In genomic region chr20:23386304-23387117, GRCh38 we compare ENCODE assay signal across 1 cellular context.
A peak's percentile ranks its signal among the peaks of the same experiment; 100 is the strongest.
TF ChIP-seq lines count a peak whose summit lies in the region.

No MANE protein-coding gene starts in this region.

TF ChIP-seq in HepG2, 621 proteins besides CTCF, POLR2A, EP300 and RAD21 (continues in another document):
- TF ChIP-seq ZNF317 (CRISPR knock-in tag; IDR thresholded peaks at IDR 0.05), result peak; percentile 70; the same call in 1 of the 2 replicates
- no peak for TF ChIP-seq E2F5 (CRISPR knock-in tag; conservative IDR thresholded peaks at IDR 0.05)
- 0 out of 2 replicates have a peak, but pooled peaks have one; percentile 33 for TF ChIP-seq ZHX2 (IDR thresholded peaks at IDR 0.05; ENCODE audit: low read depth)
- TF ChIP-seq ZHX2 (CRISPR knock-in tag; IDR thresholded peaks at IDR 0.05; ENCODE audit: borderline replicate concordance), result peak; percentile 69; the same call in 1 of the 2 replicates
- TF ChIP-seq ZNF281 (CRISPR knock-in tag; IDR thresholded peaks at IDR 0.05; ENCODE audit: borderline replicate concordance), result peak; percentile 76
- peak; percentile 82 for TF ChIP-seq SAP130 (CRISPR knock-in tag; IDR thresholded peaks at IDR 0.05; ENCODE audit: low read depth)
- TF ChIP-seq ZNF296 (CRISPR knock-in tag; conservative IDR thresholded peaks at IDR 0.05), result no peak
- peak; percentile 79 for TF ChIP-seq KDM6A (CRISPR knock-in tag; IDR thresholded peaks at IDR 0.05; ENCODE audit: low read depth)
- TF ChIP-seq FOSL2 (CRISPR knock-in tag; IDR thresholded peaks at IDR 0.05), result peak; percentile 68
- no peak for TF ChIP-seq CBFB (CRISPR knock-in tag; IDR thresholded peaks at IDR 0.05)
- peak; percentile 64; the same call in 1 of the 2 replicates for TF ChIP-seq SALL1 (CRISPR knock-in tag; IDR thresholded peaks at IDR 0.05)
- TF ChIP-seq ZBTB21 (CRISPR knock-in tag; IDR thresholded peaks at IDR 0.05), result 0 out of 2 replicates have a peak, but pooled peaks have one; percentile 14
- no peak for TF ChIP-seq XRCC5 (optimal IDR thresholded peaks at IDR 0.05; ENCODE audit: low read length)
- peak in 1 of 2 experiments; percentile 26; a peak in 1 of 4 replicates for TF ChIP-seq ATF4 (CRISPR knock-in tag; IDR thresholded peaks at IDR 0.05)
- TF ChIP-seq KAT8 (CRISPR knock-in tag; IDR thresholded peaks at IDR 0.05), result peak; percentile 75
- peak; percentile 22; the same call in 1 of the 2 replicates for TF ChIP-seq TFAP4 (IDR thresholded peaks at IDR 0.05; ENCODE audit: borderline replicate concordance, low read depth)
- TF ChIP-seq ZNF652 (CRISPR knock-in tag; IDR thresholded peaks at IDR 0.05; ENCODE audit: borderline replicate concordance, low read depth), result 0 out of 2 replicates have a peak, but pooled peaks have one; percentile 13
- peak; percentile 62 for TF ChIP-seq SOX5 (CRISPR knock-in tag; IDR thresholded peaks at IDR 0.05; ENCODE audit: borderline replicate concordance)
- 0 out of 2 replicates have a peak, but pooled peaks have one; percentile 28 for TF ChIP-seq ZNF354B (CRISPR knock-in tag; IDR thresholded peaks at IDR 0.05)
- TF ChIP-seq TCF7L2 (IDR thresholded peaks at IDR 0.05; ENCODE audit: low read depth, low read length), result no peak
- TF ChIP-seq HOMEZ (CRISPR knock-in tag; IDR thresholded peaks at IDR 0.05; ENCODE audit: low read depth), result peak; percentile 64; the same call in 1 of the 2 replicates
- peak; percentile 86 for TF ChIP-seq ERF (CRISPR knock-in tag; IDR thresholded peaks at IDR 0.05)
- peak; percentile 48 for TF ChIP-seq TBL1XR1 (IDR thresholded peaks at IDR 0.05; ENCODE audit: borderline replicate concordance, low read length, partially characterized antibody)
- TF ChIP-seq FOXA3 (CRISPR knock-in tag; IDR thresholded peaks at IDR 0.05), result peak; percentile 97
- TF ChIP-seq SMARCE1 (IDR thresholded peaks at IDR 0.05; ENCODE audit: borderline replicate concordance), result no peak
- peak in 1 of 2 experiments; percentile 63; a peak in 1 of 4 replicates for TF ChIP-seq KLF16 (CRISPR knock-in tag; IDR thresholded peaks at IDR 0.05)
- no peak for TF ChIP-seq TFDP1 (CRISPR knock-in tag; IDR thresholded peaks at IDR 0.05; ENCODE audit: borderline replicate concordance)
- peak; percentile 68 for TF ChIP-seq CREM (IDR thresholded peaks at IDR 0.05)
- TF ChIP-seq CREM (CRISPR knock-in tag; IDR thresholded peaks at IDR 0.05), result no peak
- TF ChIP-seq RFXANK (CRISPR knock-in tag; IDR thresholded peaks at IDR 0.05), result no peak
- no peak for TF ChIP-seq KLF15 (CRISPR knock-in tag; IDR thresholded peaks at IDR 0.05; ENCODE audit: borderline replicate concordance)
- peak; percentile 69; the same call in 1 of the 2 replicates for TF ChIP-seq ETV5 (CRISPR knock-in tag; IDR thresholded peaks at IDR 0.05; ENCODE audit: borderline replicate concordance)
- TF ChIP-seq TFE3 (CRISPR knock-in tag; IDR thresholded peaks at IDR 0.05), result 0 out of 2 replicates have a peak, but pooled peaks have one; percentile 26
- 0 out of 4 replicates have a peak, but pooled peaks of 1 of the 2 experiments have one; percentile 8 for TF ChIP-seq MAFK (conservative IDR thresholded peaks at IDR 0.05 in 1 of 2, IDR thresholded peaks at IDR 0.05 in 1 of 2; ENCODE audit: low read length in 2 of 2)
- TF ChIP-seq IRF2 (CRISPR knock-in tag; IDR thresholded peaks at IDR 0.05), result peak; percentile 70; the same call in 1 of the 2 replicates
- peak; percentile 84; the same call in 1 of the 2 replicates for TF ChIP-seq ZNF614 (CRISPR knock-in tag; IDR thresholded peaks at IDR 0.05; ENCODE audit: borderline replicate concordance)
- peak; percentile 74; the same call in 1 of the 2 replicates for TF ChIP-seq HMG20A (CRISPR knock-in tag; IDR thresholded peaks at IDR 0.05; ENCODE audit: borderline replicate concordance)
- TF ChIP-seq SOX13 (IDR thresholded peaks at IDR 0.05), result no peak
- peak in 1 of 2 experiments; percentile 73; a peak in 2 of 4 replicates for TF ChIP-seq SOX13 (CRISPR knock-in tag; conservative IDR thresholded peaks at IDR 0.05 in 1 of 2, IDR thresholded peaks at IDR 0.05 in 1 of 2)
- TF ChIP-seq ZNF674 (CRISPR knock-in tag; IDR thresholded peaks at IDR 0.05; ENCODE audit: low read depth), result no peak
- TF ChIP-seq ZMYM3 (CRISPR knock-in tag; IDR thresholded peaks at IDR 0.05), result no peak
- TF ChIP-seq ZNF546 (CRISPR knock-in tag; conservative IDR thresholded peaks at IDR 0.05), result no peak
- TF ChIP-seq EEA1 (CRISPR knock-in tag; IDR thresholded peaks at IDR 0.05; ENCODE audit: borderline replicate concordance), result no peak
- no peak for TF ChIP-seq PHF8 (CRISPR knock-in tag; IDR thresholded peaks at IDR 0.05)
- TF ChIP-seq ZNF136 (CRISPR knock-in tag; IDR thresholded peaks at IDR 0.05; ENCODE audit: low read depth), result peak; percentile 61; the same call in 1 of the 2 replicates
- TF ChIP-seq GZF1 (CRISPR knock-in tag; IDR thresholded peaks at IDR 0.05), result no peak
- peak; percentile 79 for TF ChIP-seq RXRB (CRISPR knock-in tag; IDR thresholded peaks at IDR 0.05; ENCODE audit: borderline replicate concordance)
- peak; percentile 76 for TF ChIP-seq MXD4 (CRISPR knock-in tag; IDR thresholded peaks at IDR 0.05)
- TF ChIP-seq ZNF256 (CRISPR knock-in tag; conservative IDR thresholded peaks at IDR 0.05), result no peak
- no peak for TF ChIP-seq HIVEP1 (CRISPR knock-in tag; IDR thresholded peaks at IDR 0.05)
- TF ChIP-seq FOXJ3 (CRISPR knock-in tag; IDR thresholded peaks at IDR 0.05; ENCODE audit: borderline replicate concordance), result peak; percentile 61; the same call in 1 of the 2 replicates
- TF ChIP-seq ZKSCAN8 (CRISPR knock-in tag; IDR thresholded peaks at IDR 0.05; ENCODE audit: borderline replicate concordance), result peak; percentile 85; the same call in 1 of the 2 replicates
- 0 out of 2 replicates have a peak, but pooled peaks have one; percentile 41 for TF ChIP-seq POGZ (CRISPR knock-in tag; IDR thresholded peaks at IDR 0.05)
- TF ChIP-seq ETV6 (CRISPR knock-in tag; conservative IDR thresholded peaks at IDR 0.05), result 0 out of 2 replicates have a peak, but pooled peaks have one; percentile 83
- TF ChIP-seq HOXA3 (CRISPR knock-in tag; IDR thresholded peaks at IDR 0.05), result no peak
- peak; percentile 30; the same call in 1 of the 2 replicates for TF ChIP-seq MIXL1 (CRISPR knock-in tag; IDR thresholded peaks at IDR 0.05)
- TF ChIP-seq FOXK2 (IDR thresholded peaks at IDR 0.05), result no peak
